In the genomic region with DNA sequence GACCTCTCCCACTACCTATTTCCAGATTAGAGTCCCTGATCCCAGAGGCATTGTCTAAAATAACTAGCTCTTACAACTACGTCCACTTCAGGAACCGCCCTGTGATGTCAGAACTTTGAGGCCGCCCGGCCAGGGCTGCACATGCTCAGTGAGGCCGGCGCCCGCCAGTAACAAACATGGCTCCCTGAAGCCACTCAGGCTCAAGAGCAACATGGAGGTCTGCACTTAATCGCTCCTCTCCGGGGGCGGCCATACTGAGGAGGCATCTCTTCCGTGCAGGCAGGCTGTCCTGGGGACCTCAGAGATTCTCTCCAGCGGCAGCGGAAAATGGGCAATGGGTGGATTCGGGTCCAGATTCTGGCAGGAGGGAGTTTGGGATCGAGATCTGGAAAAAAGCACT, we compare ENCODE assay signal across 7 cellular contexts.
A peak's percentile ranks its signal among the peaks of the same experiment; 100 is the strongest.
DNase-seq lines count a peak whose midpoint lies in the region; ATAC-seq, FAIRE-seq and TF ChIP-seq lines count a peak whose summit lies in the region.
"Not testable (repeated sequence)": the region's sequence is repeated elsewhere in the genome, so short reads cannot be mapped to it uniquely, and the experiment has no call there.

No MANE protein-coding gene starts in this region.

- H3K36me3 ChIP-seq in RWPE2 (ENCODE audit: low read depth); astrocyte (ENCODE audit: insufficient read depth, low read length): not testable (repeated sequence)

- not testable (repeated sequence) for H3K4me1 ChIP-seq in A549; RWPE2 (ENCODE audit: insufficient read depth, poor library complexity, severe bottlenecking); astrocyte (ENCODE audit: insufficient read depth, low read length)

- H3K9ac ChIP-seq in astrocyte (ENCODE audit: low read length) = not testable (repeated sequence)

- not testable (repeated sequence) for H3K4me2 ChIP-seq in A549; astrocyte (ENCODE audit: low read length)

- not testable (repeated sequence) for FAIRE-seq in A549 (lab: Jason Lieb, UNC); astrocyte (lab: Jason Lieb, UNC)

- WGBS in A549 (ENCODE audit: missing lambda C conversion rate) = no CpG with 5 or more reads among the region's 15 CpGs

- TF ChIP-seq EP300 in A549 (IDR thresholded peaks at IDR 0.05) = not testable (repeated sequence)

- not testable (repeated sequence) for H4K20me1 ChIP-seq in astrocyte (ENCODE audit: insufficient read depth, low read length)

- not testable (repeated sequence) for H3K4me1 Mint-ChIP-seq in activated CD4-positive, alpha-beta T cell treated with anti-CD3 and anti-CD28 coated beads for 36 hours; astrocyte (ENCODE audit: low read depth, unreplicated experiment); endothelial cell (ENCODE audit: unreplicated experiment); immature natural killer cell; natural killer cell treated with Interleukin-12 subunit alpha and Interleukin-12 subunit beta and Interleukin-15 and Interleukin-18, amount 100 ng/mL, for 72 hours (ENCODE audit: low read depth in 2 of 2)

- peak; percentile 23 for TF ChIP-seq POLR2A in A549 (IDR thresholded peaks at IDR 0.05; ENCODE audit: low read length)

- not testable (repeated sequence) for H3K27me3 Mint-ChIP-seq in activated CD4-positive, alpha-beta T cell treated with anti-CD3 and anti-CD28 coated beads for 36 hours; astrocyte (ENCODE audit: low read depth, unreplicated experiment); endothelial cell (ENCODE audit: unreplicated experiment); immature natural killer cell (ENCODE audit: low read depth in 3 of 3); natural killer cell treated with Interleukin-12 subunit alpha and Interleukin-12 subunit beta and Interleukin-15 and Interleukin-18, amount 100 ng/mL, for 72 hours

- H3K27me3 ChIP-seq in RWPE2 (ENCODE audit: insufficient read depth, poor library complexity, severe bottlenecking); astrocyte (ENCODE audit: insufficient read depth, low read length): not testable (repeated sequence)

- H3K79me2 ChIP-seq in astrocyte (ENCODE audit: insufficient read depth, low read length) = not testable (repeated sequence)

- not testable (repeated sequence) for TF ChIP-seq CTCF in A549 (IDR thresholded peaks at IDR 0.05); RWPE2 (IDR thresholded peaks at IDR 0.05; ENCODE audit: poor library complexity, severe bottlenecking); astrocyte (IDR thresholded peaks at IDR 0.05; ENCODE audit: insufficient read depth, low read depth, low read length); endothelial cell (IDR thresholded peaks at IDR 0.05; ENCODE audit: unreplicated experiment)

- H2AFZ ChIP-seq in astrocyte (ENCODE audit: low read depth, low read length) = not testable (repeated sequence)

- DNase-seq in A549 (ENCODE audit: low read depth in 1 of 2, low spot score in 1 of 2); astrocyte (ENCODE audit: low read depth); natural killer cell treated with Interleukin-12 subunit alpha and Interleukin-12 subunit beta and Interleukin-15 and Interleukin-18, amount 100 ng/mL, for 72 hours (ENCODE audit: low spot score): not testable (repeated sequence)
- DNase-seq in RWPE2 (ENCODE audit: low spot score) (peak; percentile 20), endothelial cell (ENCODE audit: low spot score) (peak; percentile 2), immature natural killer cell (peak; percentile 5 to 28 (median 24))
- DNase-seq in activated CD4-positive, alpha-beta T cell treated with anti-CD3 and anti-CD28 coated beads for 36 hours = peak; percentile 13

- H3K4me3 ChIP-seq in A549 = peak overlapping the region; percentile 34; the same call in 1 of the 3 replicates
- H3K4me3 ChIP-seq in RWPE2 (ENCODE audit: severe bottlenecking); astrocyte (ENCODE audit: insufficient read depth, low read depth, low read length): not testable (repeated sequence)

- POLR2A ChIA-PET in A549 (lab: Yijun Ruan, JAX); activated CD4-positive, alpha-beta T cell treated with anti-CD3 and anti-CD28 coated beads for 36 hours (lab: Charles Lee): not testable (repeated sequence)

- not testable (repeated sequence) for H3K27ac ChIP-seq in A549; RWPE2 (ENCODE audit: poor library complexity, severe bottlenecking); astrocyte (ENCODE audit: low read depth, low read length)

- H3K27ac Mint-ChIP-seq in activated CD4-positive, alpha-beta T cell treated with anti-CD3 and anti-CD28 coated beads for 36 hours; endothelial cell (ENCODE audit: unreplicated experiment); immature natural killer cell: not testable (repeated sequence)
- H3K27ac Mint-ChIP-seq in astrocyte (ENCODE audit: unreplicated experiment) = peak overlapping the region; percentile 58
- peak overlapping the region in 1 of 2 donors; percentile 57 for H3K27ac Mint-ChIP-seq in natural killer cell treated with Interleukin-12 subunit alpha and Interleukin-12 subunit beta and Interleukin-15 and Interleukin-18, amount 100 ng/mL, for 72 hours

- H3K9me3 Mint-ChIP-seq in activated CD4-positive, alpha-beta T cell treated with anti-CD3 and anti-CD28 coated beads for 36 hours (ENCODE audit: low read depth); astrocyte (ENCODE audit: unreplicated experiment); endothelial cell (ENCODE audit: unreplicated experiment); immature natural killer cell; natural killer cell treated with Interleukin-12 subunit alpha and Interleukin-12 subunit beta and Interleukin-15 and Interleukin-18, amount 100 ng/mL, for 72 hours: not testable (repeated sequence)

- not testable (repeated sequence) for TF ChIP-seq RAD21 in A549 (conservative IDR thresholded peaks at IDR 0.05 in 1 of 2, IDR thresholded peaks at IDR 0.05 in 1 of 2)

- not testable (repeated sequence) for H3K36me3 Mint-ChIP-seq in activated CD4-positive, alpha-beta T cell treated with anti-CD3 and anti-CD28 coated beads for 36 hours (ENCODE audit: low read depth); astrocyte (ENCODE audit: low read depth, unreplicated experiment); endothelial cell (ENCODE audit: low read depth, unreplicated experiment); immature natural killer cell; natural killer cell treated with Interleukin-12 subunit alpha and Interleukin-12 subunit beta and Interleukin-15 and Interleukin-18, amount 100 ng/mL, for 72 hours

- CTCF ChIA-PET in A549 (lab: Yijun Ruan, JAX); activated CD4-positive, alpha-beta T cell treated with anti-CD3 and anti-CD28 coated beads for 36 hours (lab: Charles Lee): not testable (repeated sequence)

- H3K4me3 Mint-ChIP-seq in activated CD4-positive, alpha-beta T cell treated with anti-CD3 and anti-CD28 coated beads for 36 hours; endothelial cell (ENCODE audit: unreplicated experiment); immature natural killer cell: not testable (repeated sequence)
- H3K4me3 Mint-ChIP-seq in astrocyte (ENCODE audit: unreplicated experiment) = peak overlapping the region; percentile 81
- peak overlapping the region; percentile 39 for H3K4me3 Mint-ChIP-seq in natural killer cell treated with Interleukin-12 subunit alpha and Interleukin-12 subunit beta and Interleukin-15 and Interleukin-18, amount 100 ng/mL, for 72 hours

- intact Hi-C loops in activated CD4-positive, alpha-beta T cell treated with anti-CD3 and anti-CD28 coated beads for 36 hours (cut with DNase I, micrococcal nuclease) = not testable (repeated sequence)

- H3K9me3 ChIP-seq in A549; RWPE2 (ENCODE audit: severe bottlenecking); astrocyte (ENCODE audit: insufficient read depth, low read depth, low read length): not testable (repeated sequence)

- ATAC-seq in A549; RWPE2 (ENCODE audit: low read depth); activated CD4-positive, alpha-beta T cell treated with anti-CD3 and anti-CD28 coated beads for 36 hours; natural killer cell treated with Interleukin-12 subunit alpha and Interleukin-12 subunit beta and Interleukin-15 and Interleukin-18, amount 100 ng/mL, for 72 hours: not testable (repeated sequence)
